Comparison of ENCODE assay signal across 5 cellular contexts in genomic region chr1:1495461-1495975, GRCh38. TPM values are rescaled to one million over a fixed set of nuclear protein-coding genes. Genes with fewer than 3 reads are reported as not detected.
"Had no signal": no experiment of that assay in that cellular context is flagged by ENCODE, and none has a peak within 500 bp of the region (broad histone marks: within the 10 kb centered on the region; RNA-seq: fewer than 3 reads in every experiment).

No MANE protein-coding gene starts in this region.

RNA-seq across cellular contexts. Expression of gene TMEM240, which starts 44.9 kb away (rescaled TPM):
- total RNA-seq: myocyte had no signal
- polyA plus RNA-seq: naive thymus-derived CD8-positive, alpha-beta T cell had no signal

RNA-seq across cellular contexts. Expression of gene ATAD3C, which starts 46.0 kb away (rescaled TPM):
- total RNA-seq: frontal cortex, myocyte, vagina had no signal
- polyA plus RNA-seq: neural cell had no signal
